11 cellular contexts compared by ENCODE assay signal in genomic region chr7:31892099-31892787, GRCh38.
A peak's percentile ranks its signal among the peaks of the same experiment; 100 is the strongest.
DNase-seq lines count a peak whose midpoint lies in the region; ATAC-seq and TF ChIP-seq lines count a peak whose summit lies in the region.
"Had no signal": no experiment of that assay in that cellular context is flagged by ENCODE, and none has a peak within 500 bp of the region (broad histone marks: within the 10 kb centered on the region; RNA-seq: fewer than 3 reads in every experiment).

No MANE protein-coding gene starts in this region.

- no peaks in the 10 kb centered on the region for H3K27me3 ChIP-seq in esophagus squamous epithelium
- H3K27me3 ChIP-seq: suprapubic skin had no signal

- no peaks in the 10 kb centered on the region for H3K9me3 ChIP-seq in SK-N-MC (ENCODE audit: low read depth, low read length)
- H3K9me3 ChIP-seq in esophagus squamous epithelium, result no peaks in the 10 kb centered on the region
- H3K9me3 ChIP-seq: suprapubic skin had no signal

- H3K27ac ChIP-seq in SK-N-MC, result peak overlapping the region; percentile 47; the same call in 1 of the 2 replicates
- no peak overlapping the region for H3K27ac ChIP-seq in esophagus squamous epithelium
- H3K27ac ChIP-seq: suprapubic skin had no signal

- ATAC-seq in GM18873 (IDR thresholded peaks at IDR 0.05; ENCODE audit: low FRiP score, unreplicated experiment), result peak; percentile 93
- peak; percentile 84 for ATAC-seq in GM21515 (IDR thresholded peaks at IDR 0.05; ENCODE audit: unreplicated experiment)
- ATAC-seq in HG03045 (IDR thresholded peaks at IDR 0.05; ENCODE audit: unreplicated experiment), result peak; percentile 77

- TF ChIP-seq POLR2A in esophagus squamous epithelium (IDR thresholded peaks at IDR 0.05), result no peak

- no peak for TF ChIP-seq CTCF in esophagus squamous epithelium (IDR thresholded peaks at IDR 0.05)

- no peak overlapping the region for H3K9ac ChIP-seq in SK-N-MC (ENCODE audit: insufficient read length)

- H3K36me3 ChIP-seq in SK-N-MC (ENCODE audit: insufficient read depth, low read length) (no peaks in the 10 kb centered on the region), esophagus squamous epithelium (no peaks in the 10 kb centered on the region)
- H3K36me3 ChIP-seq: suprapubic skin had no signal

- peaks cover 0 to 20% (median 0%) of the 10 kb centered on the region in 3 donors for H3K4me1 ChIP-seq in esophagus squamous epithelium
- H3K4me1 ChIP-seq: suprapubic skin had no signal

- WGBS in esophagus squamous epithelium, 2 donors, result 65 to 81% methylated on average over 3 of the region's 3 CpGs

- DNase-seq in SK-N-MC (ENCODE audit: low read depth, low spot score) (no peak), esophagus squamous epithelium (lab: John Stamatoyannopoulos, UW) (no peak), 8988T (no peak), NCI-H1694 (lab: John Stamatoyannopoulos, UW) (no peak)
- DNase-seq: midbrain; NCI-H2029 treated with DMSO at 0.1 percent for 48 hours; stimulated activated CD4-positive, alpha-beta T cell treated with anti-CD3 and anti-CD28 coated beads, Interleukin-4, amount 100 ng/mL, for 4 hours had no signal

- H3K4me3 ChIP-seq in SK-N-MC (peak overlapping the region; percentile 31), esophagus squamous epithelium (no peak overlapping the region)
- H3K4me3 ChIP-seq: suprapubic skin had no signal

- intact Hi-C loops in esophagus squamous epithelium (cut with DNase I), result no loop called here
